ENCODE assay signal across 11 cellular contexts in genomic region chr11:114168086-114168448, GRCh38.
DNase-seq lines count a peak whose midpoint lies in the region; ATAC-seq and TF ChIP-seq lines count a peak whose summit lies in the region.
"Had no signal": no experiment of that assay in that cellular context is flagged by ENCODE, and none has a peak within 500 bp of the region (broad histone marks: within the 10 kb centered on the region; RNA-seq: fewer than 3 reads in every experiment).

No MANE protein-coding gene starts in this region.

- DNase-seq in activated T-cell treated with anti-CD3 and anti-CD28 coated beads, Interleukin-2, amount 50 U/mL, for 72 hours = no peak
- no peak for DNase-seq in activated T-cell treated with anti-CD3 and anti-CD28 coated beads, Interleukin-2, amount 50 U/mL, for 1 hour
- DNase-seq in activated naive CD8-positive, alpha-beta T cell treated with anti-CD3 and anti-CD28 coated beads, Interleukin-2, amount 50 U/mL, for 24 hours = no peak
- DNase-seq in naive B cell (no peak), thyroid gland (peak in 1 of 2 donors; percentile 4), NCI-H1694 (lab: John Stamatoyannopoulos, UW) (no peak)
- DNase-seq: activated CD4-positive, alpha-beta T cell treated with anti-CD3 and anti-CD28 coated beads, Interleukin-2, amount 50 U/mL, for 4 hours; HFFc6 had no signal

- peaks cover 96 to 99% of the 10 kb centered on the region in 2 donors for H3K4me1 ChIP-seq in thyroid gland

- no peak for ATAC-seq in activated T-cell treated with anti-CD3 and anti-CD28 coated beads, Interleukin-2, amount 50 U/mL, for 72 hours (replicated peaks in 1 of 2)
- no peak for ATAC-seq in activated naive CD8-positive, alpha-beta T cell treated with anti-CD3 and anti-CD28 coated beads, Interleukin-2, amount 50 U/mL, for 24 hours
- ATAC-seq in naive B cell (ENCODE audit: low read depth in 2 of 2) = no peak
- ATAC-seq in GM18870 (IDR thresholded peaks at IDR 0.05; ENCODE audit: unreplicated experiment) = no peak
- no peak for ATAC-seq in GM21526 (IDR thresholded peaks at IDR 0.05; ENCODE audit: low FRiP score, unreplicated experiment)

- peak overlapping the region; percentile 7 for H3K27ac Mint-ChIP-seq in activated T-cell treated with anti-CD3 and anti-CD28 coated beads, Interleukin-2, amount 50 U/mL, for 72 hours
- peak overlapping the region; percentile 67 for H3K27ac Mint-ChIP-seq in activated naive CD8-positive, alpha-beta T cell treated with anti-CD3 and anti-CD28 coated beads, Interleukin-2, amount 50 U/mL, for 24 hours
- peak overlapping the region; percentile 86 to 93 (median 87) for H3K27ac Mint-ChIP-seq in naive B cell
- H3K27ac Mint-ChIP-seq: dendritic cell treated with granulocyte-macrophage colony-stimulating factor and Interleukin-4, amounts not matched to agents 40 ng/mL and 50 ng/mL, for 4 days; HFFc6 had no signal

- no peaks in the 10 kb centered on the region for H3K27me3 Mint-ChIP-seq in activated T-cell treated with anti-CD3 and anti-CD28 coated beads, Interleukin-2, amount 50 U/mL, for 72 hours (ENCODE audit: low read depth)
- no peaks in the 10 kb centered on the region for H3K27me3 Mint-ChIP-seq in activated naive CD8-positive, alpha-beta T cell treated with anti-CD3 and anti-CD28 coated beads, Interleukin-2, amount 50 U/mL, for 24 hours
- no peaks in the 10 kb centered on the region for H3K27me3 Mint-ChIP-seq in naive B cell

- peak in 1 of 2 donors; percentile 3 for TF ChIP-seq POLR2A in thyroid gland (IDR thresholded peaks at IDR 0.05)

- no peak overlapping the region for H3K4me3 ChIP-seq in thyroid gland (replicated peaks in 1 of 3)

- no peaks in the 10 kb centered on the region for H3K27me3 ChIP-seq in thyroid gland

- no peaks in the 10 kb centered on the region for H3K9me3 ChIP-seq in thyroid gland

- intact Hi-C loops in thyroid gland (cut with DNase I) = no loop called here

- H3K4me3 Mint-ChIP-seq in activated T-cell treated with anti-CD3 and anti-CD28 coated beads, Interleukin-2, amount 50 U/mL, for 72 hours = peak overlapping the region; percentile 29 to 61
- H3K4me3 Mint-ChIP-seq in activated naive CD8-positive, alpha-beta T cell treated with anti-CD3 and anti-CD28 coated beads, Interleukin-2, amount 50 U/mL, for 24 hours = peak overlapping the region; percentile 45
- peak overlapping the region in 6 of 8 donors; percentile 51 to 89 (median 78) for H3K4me3 Mint-ChIP-seq in naive B cell
- H3K4me3 Mint-ChIP-seq: dendritic cell treated with granulocyte-macrophage colony-stimulating factor and Interleukin-4, amounts not matched to agents 40 ng/mL and 50 ng/mL, for 4 days; HFFc6 had no signal

- 78 to 83% methylated on average over 4 of the region's 4 CpGs for WGBS in thyroid gland, 2 donors

- no peaks in the 10 kb centered on the region for H3K36me3 ChIP-seq in thyroid gland

- H3K4me1 Mint-ChIP-seq in activated T-cell treated with anti-CD3 and anti-CD28 coated beads, Interleukin-2, amount 50 U/mL, for 72 hours (ENCODE audit: low read depth) = peaks cover 79% of the 10 kb centered on the region
- peaks cover 88% of the 10 kb centered on the region for H3K4me1 Mint-ChIP-seq in activated naive CD8-positive, alpha-beta T cell treated with anti-CD3 and anti-CD28 coated beads, Interleukin-2, amount 50 U/mL, for 24 hours
- H3K4me1 Mint-ChIP-seq in naive B cell = peaks cover 78 to 99% (median 98%) of the 10 kb centered on the region in 3 donors

- TF ChIP-seq CTCF in thyroid gland (IDR thresholded peaks at IDR 0.05) = no peak

- no peaks in the 10 kb centered on the region for H3K36me3 Mint-ChIP-seq in activated T-cell treated with anti-CD3 and anti-CD28 coated beads, Interleukin-2, amount 50 U/mL, for 72 hours (ENCODE audit: insufficient read depth in 2 of 2)
- H3K36me3 Mint-ChIP-seq in activated naive CD8-positive, alpha-beta T cell treated with anti-CD3 and anti-CD28 coated beads, Interleukin-2, amount 50 U/mL, for 24 hours (ENCODE audit: low read depth) = no peaks in the 10 kb centered on the region
- H3K36me3 Mint-ChIP-seq in naive B cell = peaks cover 0 to 8% of the 10 kb centered on the region in 2 donors

- H3K27ac ChIP-seq in thyroid gland = peak overlapping the region; percentile 99 to 100 (median 100)

- H3K9me3 Mint-ChIP-seq in activated T-cell treated with anti-CD3 and anti-CD28 coated beads, Interleukin-2, amount 50 U/mL, for 72 hours = no peaks in the 10 kb centered on the region
- no peaks in the 10 kb centered on the region for H3K9me3 Mint-ChIP-seq in activated naive CD8-positive, alpha-beta T cell treated with anti-CD3 and anti-CD28 coated beads, Interleukin-2, amount 50 U/mL, for 24 hours
- H3K9me3 Mint-ChIP-seq in naive B cell = no peaks in the 10 kb centered on the region
- H3K9me3 Mint-ChIP-seq: dendritic cell treated with granulocyte-macrophage colony-stimulating factor and Interleukin-4, amounts not matched to agents 40 ng/mL and 50 ng/mL, for 4 days; HFFc6 had no signal

Comparison
In these comparisons a context has a peak if more than half of its experiments do, and no peak if none do; other contexts are left out.
1. H3K27ac Mint-ChIP-seq: peak in every context shown above with its lines; median percentile 87 in naive B cell; 67 in activated naive CD8-positive, alpha-beta T cell treated with anti-CD3 and anti-CD28 coated beads, Interleukin-2, amount 50 U/mL, for 24 hours; 7 in activated T-cell treated with anti-CD3 and anti-CD28 coated beads, Interleukin-2, amount 50 U/mL, for 72 hours.